In genomic region chr11:16825968-16826367, GRCh38 we compare ENCODE assay signal across 18 cellular contexts.
A peak's percentile ranks its signal among the peaks of the same experiment; 100 is the strongest.
DNase-seq lines count a peak whose midpoint lies in the region; ATAC-seq lines count a peak whose summit lies in the region.
"Had no signal": no experiment of that assay in that cellular context is flagged by ENCODE, and none has a peak within 500 bp of the region (broad histone marks: within the 10 kb centered on the region; RNA-seq: fewer than 3 reads in every experiment).

No MANE protein-coding gene starts in this region.

- no peak overlapping the region for H3K4me2 ChIP-seq in mesendoderm (ENCODE audit: low read length)
- H3K4me2 ChIP-seq: GM23338 had no signal

- DNase-seq in G401 (ENCODE audit: low spot score) (peak; percentile 72), M059J (ENCODE audit: low read depth) (peak; percentile 68), cerebellar cortex (ENCODE audit: low spot score) (peak; percentile 65), mesendoderm (no peak), NCI-H510A (lab: John Stamatoyannopoulos, UW) (no peak), MG63 (no peak)
- DNase-seq: BE2C; CD4-positive, alpha-beta memory T cell; HFFc6; Kasumi-1; MV-4-11; NCI-H1417 treated with DMSO at 0.1 percent for 48 hours; NCI-H2029; NCI-H524; SHP77 had no signal

- no peaks in the 10 kb centered on the region for H3K79me1 ChIP-seq in mesendoderm (ENCODE audit: low read length)

- H3K9me3 ChIP-seq in MG63: no peaks in the 10 kb centered on the region
- H3K9me3 ChIP-seq: BE2C had no signal

- H4K5ac ChIP-seq in mesendoderm (ENCODE audit: low read length): no peak overlapping the region

- H2AK5ac ChIP-seq in mesendoderm (ENCODE audit: low read length): no peak overlapping the region

- H3K27ac ChIP-seq in mesendoderm (ENCODE audit: low read depth, low read length): peak overlapping the region; percentile 67

- no peak overlapping the region for H3K4me3 ChIP-seq in mesendoderm (ENCODE audit: low read length)
- no peak overlapping the region for H3K4me3 ChIP-seq in MG63
- H3K4me3 ChIP-seq: GM23338 had no signal

- in situ Hi-C loops in G401 (cut with HindIII; ENCODE audit: low sequenced_read_pairs): no loop called here

- H3K27me3 ChIP-seq in mesendoderm (ENCODE audit: insufficient read depth, low read length, poor library complexity) (no peaks in the 10 kb centered on the region), MG63 (no peaks in the 10 kb centered on the region)
- H3K27me3 ChIP-seq: BE2C had no signal

- peaks cover 4% of the 10 kb centered on the region for H3K4me1 ChIP-seq in mesendoderm (ENCODE audit: control insufficient read depth, low read depth, low read length)

- H2BK5ac ChIP-seq in mesendoderm (ENCODE audit: low read length): peak overlapping the region; percentile 72

- no peak for ATAC-seq in activated CD4-positive, CD25-positive, alpha-beta regulatory T cell treated with anti-CD3 and anti-CD28 coated beads, Interleukin-2, amount 50 U/mL, for 24 hours
- ATAC-seq: GM23338, SK-N-SH treated with all-trans-retinoic acid at 6 μM for 48 hours had no signal

- H3K36me3 ChIP-seq in mesendoderm (ENCODE audit: control insufficient read depth, insufficient read depth, low read length): no peaks in the 10 kb centered on the region
- H3K36me3 ChIP-seq in MG63: no peaks in the 10 kb centered on the region
- H3K36me3 ChIP-seq: BE2C had no signal

- no CpG with 5 or more reads among the region's 9 CpGs for WGBS in mesendoderm (ENCODE audit: extremely low coverage, insufficient coverage, low lambda C conversion rate)

- H4K8ac ChIP-seq in mesendoderm (ENCODE audit: low read depth, low read length): no peak overlapping the region

- H2BK15ac ChIP-seq in mesendoderm (replicated peaks; ENCODE audit: low read depth): no peak overlapping the region

- no peaks in the 10 kb centered on the region for H3K79me2 ChIP-seq in mesendoderm (ENCODE audit: control insufficient read depth, insufficient read depth, low read length)

- peak overlapping the region; percentile 31 for H2BK120ac ChIP-seq in mesendoderm (ENCODE audit: low read depth, low read length)

- peak overlapping the region; percentile 40 for H3K56ac ChIP-seq in mesendoderm (ENCODE audit: low read length)

- no peak overlapping the region for H3K4ac ChIP-seq in mesendoderm (ENCODE audit: low read depth, low read length)

- no peak overlapping the region for H3K23ac ChIP-seq in mesendoderm (ENCODE audit: low read length)

- H3K18ac ChIP-seq in mesendoderm (ENCODE audit: low read length): peak overlapping the region; percentile 22

- peak overlapping the region; percentile 18 for H3K9ac ChIP-seq in mesendoderm (ENCODE audit: low read length)

Comparison
In these comparisons a context has a peak if more than half of its experiments do, and no peak if none do; other contexts are left out.
1. DNase-seq: peak in G401 (single experiment), M059J (single experiment) and cerebellar cortex (single experiment); none in mesendoderm (single experiment), NCI-H510A (single experiment) and MG63 (single experiment).